In the genomic region with DNA sequence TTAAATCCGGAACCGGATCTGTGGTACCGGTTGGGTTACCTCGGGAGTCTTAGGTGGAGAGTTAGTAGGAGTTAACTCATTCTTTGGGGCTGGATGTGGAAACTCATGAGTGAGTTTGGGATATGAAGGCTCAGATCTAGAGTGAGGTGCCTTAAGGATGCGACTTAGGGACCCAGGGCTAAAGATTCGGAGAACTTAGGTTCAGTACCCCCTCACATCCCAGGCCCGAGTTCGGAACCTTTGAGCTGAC, we compare ENCODE assay signal across 8 cellular contexts. TPM values are rescaled to one million over a fixed set of nuclear protein-coding genes. Genes with fewer than 3 reads are reported as not detected.
DNase-seq lines count a peak whose midpoint lies in the region; ATAC-seq and TF ChIP-seq lines count a peak whose summit lies in the region.

No MANE protein-coding gene starts in this region.

- peaks cover 24% of the 10 kb centered on the region for H4K20me1 ChIP-seq in DND-41 (ENCODE audit: insufficient read depth, low read length)

- H3K36me3 ChIP-seq in DND-41 (ENCODE audit: insufficient read depth, low read length) (peaks cover 19% of the 10 kb centered on the region), esophagus muscularis mucosa (peaks cover 0 to 11% (median 0%) of the 10 kb centered on the region in 4 donors), parathyroid adenoma (ENCODE audit: control insufficient read depth, insufficient read depth, low read length) (no peaks in the 10 kb centered on the region)

- DNase-seq in DND-41, result no peak
- peak; percentile 11 for DNase-seq in RPMI8226
- no peak for DNase-seq in esophagus muscularis mucosa (ENCODE audit: extremely low spot score)
- DNase-seq in amygdala (lab: John Stamatoyannopoulos, UW), result no peak
- no peak for DNase-seq in DMS79 treated with DMSO at 0.1 percent for 48 hours (lab: John Stamatoyannopoulos, UW)
- no peak for DNase-seq in HuH-7.5 (ENCODE audit: low spot score)

- H3K4me2 ChIP-seq in DND-41 (ENCODE audit: insufficient read depth, low read length) (peak overlapping the region; percentile 91), parathyroid adenoma (ENCODE audit: low read length) (peak overlapping the region; percentile 99)

- no peak for ATAC-seq in DND-41 (ENCODE audit: insufficient read depth, low read depth)
- ATAC-seq in GM21526 (IDR thresholded peaks at IDR 0.05; ENCODE audit: low FRiP score, unreplicated experiment), result no peak

- TF ChIP-seq EP300 in esophagus muscularis mucosa (IDR thresholded peaks at IDR 0.05), result no peak

- H3K4me3 ChIP-seq in DND-41 (ENCODE audit: low read depth in 1 of 2, low read length in 2 of 2) (peak overlapping the region; percentile 63 to 75), esophagus muscularis mucosa (peak overlapping the region; percentile 58 to 82 (median 68)), parathyroid adenoma (ENCODE audit: low read depth, low read length) (peak overlapping the region; percentile 96)

- H3K9ac ChIP-seq in DND-41 (ENCODE audit: low read depth, low read length), result peak overlapping the region; percentile 93
- peak overlapping the region; percentile 42 for H3K9ac ChIP-seq in parathyroid adenoma

- H3K9me3 ChIP-seq in DND-41 (ENCODE audit: insufficient read depth, low read length, severe bottlenecking), result no peaks in the 10 kb centered on the region
- H3K9me3 ChIP-seq in esophagus muscularis mucosa, result no peaks in the 10 kb centered on the region
- no peaks in the 10 kb centered on the region for H3K9me3 ChIP-seq in parathyroid adenoma (ENCODE audit: control insufficient read depth, low read length)

- intact Hi-C loops in esophagus muscularis mucosa (cut with DNase I), result loop anchor here (5.0 kb wide), 2 partner anchors 47 to 67 kb away; partner anchors contain the start of gene EGLN2

- no peak for TF ChIP-seq POLR2A in esophagus muscularis mucosa (IDR thresholded peaks at IDR 0.05; ENCODE audit: low read depth)

- 4% methylated on average over 8 of the region's 8 CpGs for WGBS in esophagus muscularis mucosa

- H3K27me3 ChIP-seq in DND-41 (ENCODE audit: insufficient read depth, low read length, poor library complexity), result no peaks in the 10 kb centered on the region
- H3K27me3 ChIP-seq in esophagus muscularis mucosa, result no peaks in the 10 kb centered on the region
- H3K27me3 ChIP-seq in parathyroid adenoma (ENCODE audit: control insufficient read depth, insufficient read depth, low read length), result no peaks in the 10 kb centered on the region

- H3K4me1 ChIP-seq in DND-41 (ENCODE audit: insufficient read depth, low read length) (peaks cover 48% of the 10 kb centered on the region), esophagus muscularis mucosa (peaks cover 45 to 61% (median 58%) of the 10 kb centered on the region in 4 donors), parathyroid adenoma (peaks cover 11% of the 10 kb centered on the region)

- peak overlapping the region; percentile 20 for H2AFZ ChIP-seq in DND-41 (ENCODE audit: low read depth, low read length)
- H2AFZ ChIP-seq in parathyroid adenoma, result peak overlapping the region; percentile 87

- H3K27ac ChIP-seq in DND-41 (ENCODE audit: low read length) (peak overlapping the region; percentile 97), esophagus muscularis mucosa (replicated peaks in 1 of 4) (peak overlapping the region; percentile 85 to 98 (median 91)), parathyroid adenoma (peak overlapping the region; percentile 94)

- H3K79me2 ChIP-seq in DND-41 (ENCODE audit: insufficient read depth, low read length) (peaks cover 64% of the 10 kb centered on the region), parathyroid adenoma (peaks cover 26% of the 10 kb centered on the region)

- no peak for TF ChIP-seq CTCF in DND-41 (IDR thresholded peaks at IDR 0.05; ENCODE audit: borderline replicate concordance, extremely low read depth, low read length, poor library complexity, severe bottlenecking)
- no peak for TF ChIP-seq CTCF in esophagus muscularis mucosa (IDR thresholded peaks at IDR 0.05)
- no peak for TF ChIP-seq CTCF in parathyroid adenoma (IDR thresholded peaks at IDR 0.05)

RNA-seq across cellular contexts. Expression of gene ACTMAP, which starts 0.3 kb away (rescaled TPM):
- total RNA-seq in esophagus muscularis mucosa, result 1 to 10 TPM; 1.7 to 4.6 (median 3.7) TPM

RNA-seq across cellular contexts. Expression of gene SNRPA, which starts 1.0 kb away (rescaled TPM):
- 10 to 100 TPM; 47.3 to 69.1 (median 57.6) TPM for total RNA-seq in esophagus muscularis mucosa

RNA-seq across cellular contexts. Expression of gene MIA, which starts 25.4 kb away (rescaled TPM):
- total RNA-seq in esophagus muscularis mucosa, result 1 to 10 TPM; 2.1 to 4.1 (median 2.7) TPM

RNA-seq across cellular contexts. Expression of gene RAB4B, which starts 28.1 kb away (rescaled TPM):
- 10 to 100 TPM; 22.9 to 26.6 (median 23.2) TPM for total RNA-seq in esophagus muscularis mucosa

RNA-seq across cellular contexts. Expression of gene ITPKC, which starts 33.0 kb away (rescaled TPM):
- 100 to 1,000 TPM in 1 of 4 donors, 10 to 100 TPM in 3; 28.7 to 123 (median 33.3) TPM for total RNA-seq in esophagus muscularis mucosa
